ENCODE assay signal across 14 cellular contexts in the genomic region with DNA sequence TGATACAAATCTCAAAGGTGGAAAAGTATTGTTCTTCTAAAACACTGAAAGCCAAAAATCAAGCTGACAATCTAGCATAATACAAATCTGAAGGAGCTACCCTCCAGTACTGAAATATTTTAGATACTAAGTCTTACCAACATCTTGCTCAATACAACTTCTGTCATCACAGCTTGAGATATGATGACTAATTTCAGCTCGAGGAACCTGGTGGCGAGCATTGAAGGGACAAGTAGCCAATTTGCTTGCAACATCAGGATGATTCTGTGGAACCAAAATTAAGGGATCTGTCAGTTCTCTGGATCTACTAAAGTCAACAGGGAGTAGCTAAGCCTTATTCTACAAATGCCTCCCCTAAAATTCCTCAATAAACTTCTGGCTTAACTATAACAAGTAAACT. TPM values are rescaled to one million over a fixed set of nuclear protein-coding genes. Genes with fewer than 3 reads are reported as not detected.
DNase-seq lines count a peak whose midpoint lies in the region; ATAC-seq and TF ChIP-seq lines count a peak whose summit lies in the region.
"Had no signal": no experiment of that assay in that cellular context is flagged by ENCODE, and none has a peak within 500 bp of the region (broad histone marks: within the 10 kb centered on the region; RNA-seq: fewer than 3 reads in every experiment).

No MANE protein-coding gene starts in this region.

- H3K27ac ChIP-seq in foreskin keratinocyte, result no peak overlapping the region

- TF ChIP-seq CTCF in foreskin keratinocyte (conservative IDR thresholded peaks at IDR 0.05), result no peak

- DNase-seq in HCEC 1CT (peak; percentile 87), SIG-M5 treated with dmso at 0.1 percent for 504 hours (lab: John Stamatoyannopoulos, UW; ENCODE audit: unreplicated experiment) (peak; percentile 95), foreskin keratinocyte (peak; percentile 7 to 29), smooth muscle cell of the brain vasculature (ENCODE audit: low read depth, low spot score) (peak; percentile 20), HEK293T (ENCODE audit: extremely low spot score) (no peak), middle frontal gyrus (ENCODE audit: extremely low spot score, low spot score) (no peak), dermis blood vessel endothelial cell (no peak)
- DNase-seq in stimulated activated naive CD4-positive, alpha-beta T cell (lab: John Stamatoyannopoulos, UW), result no peak
- DNase-seq: activated CD4-positive, alpha-beta T cell treated with anti-CD3 and anti-CD28 coated beads for 4 hours; activated effector memory CD4-positive, alpha-beta T cell treated with Interleukin-2 at 50 U/mL for 16 hours; stimulated activated CD4-positive, alpha-beta T cell treated with anti-CD3 and anti-CD28 coated beads, Interleukin-12 subunit alpha, Interleukin-12 subunit beta, amount 100 ng/mL, for 4 hours had no signal

- CTCF ChIA-PET in HEK293T (lab: Yijun Ruan, JAX), result interaction anchor here (0.7 to 1.5 kb wide), 5 partner anchors 9 to 659 kb away, joined by 3 to 6 read pairs (median 4); no protein-coding TSS in a partner anchor

- peaks cover 70% of the 10 kb centered on the region for H3K27me3 ChIP-seq in foreskin keratinocyte

- no peaks in the 10 kb centered on the region for H3K4me1 ChIP-seq in foreskin keratinocyte

- POLR2A ChIA-PET in HEK293T (lab: Yijun Ruan, JAX), result interaction anchor here (0.6 kb wide), 1 partner anchor 183 kb away, joined by 3 read pairs; the partner anchor contains the start of gene HNRNPA1

- no peak for ATAC-seq in foreskin keratinocyte
- ATAC-seq: SK-N-SH treated with all-trans-retinoic acid at 6 μM for 48 hours had no signal

TF ChIP-seq in HEK293T, 16 proteins besides CTCF, POLR2A, EP300 and RAD21:
- TF ChIP-seq BHLHE40 (IDR thresholded peaks at IDR 0.05; ENCODE audit: borderline replicate concordance) (no peak), HDGF (IDR thresholded peaks at IDR 0.05; ENCODE audit: borderline replicate concordance) (no peak), NFRKB (IDR thresholded peaks at IDR 0.05) (no peak), LEF1 (IDR thresholded peaks at IDR 0.05; ENCODE audit: borderline replicate concordance) (no peak), PKNOX1 (IDR thresholded peaks at IDR 0.05) (no peak), CTBP1 (IDR thresholded peaks at IDR 0.05; ENCODE audit: borderline replicate concordance) (no peak), FOXM1 (IDR thresholded peaks at IDR 0.05; ENCODE audit: borderline replicate concordance) (no peak), L3MBTL2 (conservative IDR thresholded peaks at IDR 0.05) (no peak), ARNT (IDR thresholded peaks at IDR 0.05) (no peak), ZNF384 (IDR thresholded peaks at IDR 0.05) (no peak), FOXA1 (IDR thresholded peaks at IDR 0.05) (no peak), FOXK2 (IDR thresholded peaks at IDR 0.05) (no peak), TARDBP (IDR thresholded peaks at IDR 0.05) (no peak), SP1 (IDR thresholded peaks at IDR 0.05) (no peak), ELF4 (IDR thresholded peaks at IDR 0.05) (no peak), SUZ12 (IDR thresholded peaks at IDR 0.05) (no peak)

RNA-seq across cellular contexts. Expression of gene GTSF1, which starts 10.4 kb away (rescaled TPM):
- total RNA-seq in foreskin keratinocyte, result not detected in 2 replicates
- polyA plus RNA-seq in foreskin keratinocyte, result not detected in 2 replicates
- total RNA-seq in dermis blood vessel endothelial cell, result 0.34 TPM in 1 of 2 replicates, not detected in the other
- total RNA-seq: Daoy, dermis microvascular lymphatic vessel endothelial cell had no signal

RNA-seq across cellular contexts. Expression of gene NCKAP1L, which starts 34.5 kb away (rescaled TPM):
- total RNA-seq in foreskin keratinocyte (not detected in 2 replicates), dermis blood vessel endothelial cell (under 0.01 TPM in 1 of 2 replicates, not detected in the other)
- not detected in 2 replicates for polyA plus RNA-seq in foreskin keratinocyte

RNA-seq across cellular contexts. Expression of gene ITGA5, which starts 44.0 kb away (rescaled TPM):
- total RNA-seq in foreskin keratinocyte (111 and 175 TPM in 2 replicates), dermis blood vessel endothelial cell (567 and 846 TPM in 2 replicates)
- polyA plus RNA-seq in foreskin keratinocyte, result 77.3 and 104 TPM in 2 replicates

Comparison
In these comparisons a context has a peak if more than half of its experiments do, and no peak if none do; other contexts are left out.
1. DNase-seq: peak in HCEC 1CT (single experiment), SIG-M5 treated with dmso at 0.1 percent for 504 hours (single experiment), foreskin keratinocyte (2 of 2) and smooth muscle cell of the brain vasculature (single experiment); none in stimulated activated naive CD4-positive, alpha-beta T cell (0 of 6), HEK293T (single experiment), middle frontal gyrus (single experiment) and dermis blood vessel endothelial cell (single experiment).